In genomic region chr2:233646033-233646432, GRCh38 we compare ENCODE assay signal across 3 cellular contexts.
A peak's percentile ranks its signal among the peaks of the same experiment; 100 is the strongest.
TF ChIP-seq lines count a peak whose summit lies in the region.

No MANE protein-coding gene starts in this region.

TF ChIP-seq in A549, 52 proteins besides CTCF, POLR2A, EP300 and RAD21:
- peak; percentile 98 for TF ChIP-seq ZFP36 (IDR thresholded peaks at IDR 0.05; ENCODE audit: borderline replicate concordance, partially characterized antibody)

TF ChIP-seq in HEK293, 187 proteins besides CTCF, POLR2A, EP300 and RAD21:
- TF ChIP-seq SETDB1 (IDR thresholded peaks at IDR 0.05; ENCODE audit: insufficient read length, low read length) (peak; percentile 65), ZNF585B (tag by site-specific recombination; IDR thresholded peaks at IDR 0.05) (peak; percentile 87)
TF ChIP-seq in HEK293: peak in this region for 2; not testable (repeated sequence) for 185.

TF ChIP-seq in HepG2, 621 proteins besides CTCF, POLR2A, EP300 and RAD21:
- TF ChIP-seq ZFP36 (IDR thresholded peaks at IDR 0.05; ENCODE audit: borderline replicate concordance, low read depth, low read length, partially characterized antibody) = peak; percentile 34
